8 cellular contexts compared by ENCODE assay signal in genomic region chr5:150153957-150154617, GRCh38. TPM values are rescaled to one million over a fixed set of nuclear protein-coding genes. Genes with fewer than 3 reads are reported as not detected.
DNase-seq lines count a peak whose midpoint lies in the region; ATAC-seq, FAIRE-seq and TF ChIP-seq lines count a peak whose summit lies in the region.

No MANE protein-coding gene starts in this region.

- no peak overlapping the region for H3K14ac ChIP-seq in mesenchymal stem cell (ENCODE audit: low read length in 2 of 2)

- peak overlapping the region; percentile 89 for H3K4me3 Mint-ChIP-seq in astrocyte (ENCODE audit: unreplicated experiment)

- no peak overlapping the region for H2BK5ac ChIP-seq in mesenchymal stem cell (ENCODE audit: low read depth, low read length, poor library complexity, severe bottlenecking)

- peaks cover 29% of the 10 kb centered on the region for H4K20me1 ChIP-seq in astrocyte (ENCODE audit: insufficient read depth, low read length)

- H3K4ac ChIP-seq in mesenchymal stem cell (ENCODE audit: low read depth in 1 of 2, low read length in 2 of 2): peak overlapping the region in 1 of 2 experiments; percentile 82

- H3K4me3 ChIP-seq in ACC112 (ENCODE audit: low read depth, low read length): peak overlapping the region; percentile 79
- H3K4me3 ChIP-seq in astrocyte (ENCODE audit: insufficient read depth, low read depth, low read length): peak overlapping the region; percentile 68
- peak overlapping the region; percentile 63 to 95 for H3K4me3 ChIP-seq in mesenchymal stem cell (ENCODE audit: insufficient read depth in 1 of 2, low read depth in 1 of 2, low read length in 2 of 2)

- H2BK120ac ChIP-seq in mesenchymal stem cell (ENCODE audit: low read depth, low read length): no peak overlapping the region

- WGBS in mesenchymal stem cell: 21% methylated on average over 9 of the region's 9 CpGs

- H3K27me3 ChIP-seq in ACC112 (ENCODE audit: insufficient read depth, low read length): no peaks in the 10 kb centered on the region
- H3K27me3 ChIP-seq in astrocyte (ENCODE audit: insufficient read depth, low read length): no peaks in the 10 kb centered on the region
- no peaks in the 10 kb centered on the region for H3K27me3 ChIP-seq in mesenchymal stem cell (ENCODE audit: control insufficient read depth in 1 of 2, insufficient read depth in 1 of 2, low read length in 2 of 2)

- H3K4me1 ChIP-seq in ACC112 (ENCODE audit: control insufficient read depth, insufficient read depth, low read length, unreplicated experiment) (peaks cover 56% of the 10 kb centered on the region), astrocyte (ENCODE audit: insufficient read depth, low read length) (peaks cover 55% of the 10 kb centered on the region), mesenchymal stem cell (ENCODE audit: control insufficient read depth, insufficient read depth, low read depth, low read length) (peaks cover 43% of the 10 kb centered on the region)

- peaks cover 4% of the 10 kb centered on the region for H3K36me3 Mint-ChIP-seq in astrocyte (ENCODE audit: low read depth, unreplicated experiment)

- H3K27ac Mint-ChIP-seq in astrocyte (ENCODE audit: unreplicated experiment): peak overlapping the region; percentile 85

- peaks cover 31% of the 10 kb centered on the region for H3K4me1 Mint-ChIP-seq in astrocyte (ENCODE audit: low read depth, unreplicated experiment)

- H3K9me3 ChIP-seq in astrocyte (ENCODE audit: insufficient read depth, low read depth, low read length): no peaks in the 10 kb centered on the region
- H3K9me3 ChIP-seq in mesenchymal stem cell (ENCODE audit: control insufficient read depth, low read length): no peaks in the 10 kb centered on the region

- peak overlapping the region; percentile 87 for H3K4me2 ChIP-seq in astrocyte (ENCODE audit: low read length)
- peak overlapping the region; percentile 80 for H3K4me2 ChIP-seq in mesenchymal stem cell (ENCODE audit: low read length, poor library complexity, severe bottlenecking)

- H3K79me1 ChIP-seq in mesenchymal stem cell (replicated peaks; ENCODE audit: low read length, poor library complexity, severe bottlenecking): peaks cover 7% of the 10 kb centered on the region

- no peaks in the 10 kb centered on the region for H3K9me3 Mint-ChIP-seq in astrocyte (ENCODE audit: unreplicated experiment)

- H3K36me3 ChIP-seq in ACC112 (ENCODE audit: insufficient read depth, low read length) (no peaks in the 10 kb centered on the region), astrocyte (ENCODE audit: insufficient read depth, low read length) (peaks cover 3% of the 10 kb centered on the region), mesenchymal stem cell (ENCODE audit: control insufficient read depth in 1 of 2, insufficient read depth in 2 of 2, low read depth in 1 of 2, low read length in 2 of 2) (peaks cover 30 to 44% of the 10 kb centered on the region in 2 experiments)

- ATAC-seq in HG03432 (IDR thresholded peaks at IDR 0.05; ENCODE audit: unreplicated experiment): peak; percentile 51
- no peak for ATAC-seq in GM21528 (IDR thresholded peaks at IDR 0.05; ENCODE audit: low FRiP score, unreplicated experiment)

- TF ChIP-seq CTCF in astrocyte (IDR thresholded peaks at IDR 0.05; ENCODE audit: insufficient read depth, low read depth, low read length): peak; percentile 2

- H3K9ac ChIP-seq in astrocyte (ENCODE audit: low read length) (peak overlapping the region; percentile 84), mesenchymal stem cell (ENCODE audit: low read length) (peak overlapping the region; percentile 97)

- FAIRE-seq in astrocyte (lab: Jason Lieb, UNC): peak; percentile 29

- H2BK15ac ChIP-seq in mesenchymal stem cell (ENCODE audit: low read depth, poor library complexity, severe bottlenecking): peak overlapping the region; percentile 23

- peak overlapping the region; percentile 8 for H4K8ac ChIP-seq in mesenchymal stem cell (ENCODE audit: low read length)

- peak overlapping the region in 1 of 2 experiments; percentile 46 for H3K23ac ChIP-seq in mesenchymal stem cell (ENCODE audit: low read length in 2 of 2)

- H2AK5ac ChIP-seq in mesenchymal stem cell (ENCODE audit: low read length, severe bottlenecking): no peak overlapping the region

- peak overlapping the region; percentile 59 for H4K91ac ChIP-seq in mesenchymal stem cell (ENCODE audit: low read length)

- peak overlapping the region; percentile 59 for H3K27ac ChIP-seq in ACC112 (ENCODE audit: low read depth, low read length)
- peak overlapping the region; percentile 71 for H3K27ac ChIP-seq in astrocyte (ENCODE audit: low read depth, low read length)
- peak overlapping the region; percentile 82 for H3K27ac ChIP-seq in mesenchymal stem cell (ENCODE audit: low read length, poor library complexity, severe bottlenecking)

- DNase-seq in astrocyte (ENCODE audit: low read depth): peak; percentile 76
- peak; percentile 93 for DNase-seq in mesenchymal stem cell
- no peak for DNase-seq in SW 1271 (lab: John Stamatoyannopoulos, UW)
- no peak for DNase-seq in NCI-H2107 treated with DMSO at 0.1 percent for 48 hours (lab: John Stamatoyannopoulos, UW; ENCODE audit: unreplicated experiment)
- no peak for DNase-seq in NCI-H69 (lab: John Stamatoyannopoulos, UW)

- H3K79me2 ChIP-seq in ACC112 (ENCODE audit: control insufficient read depth, insufficient read depth, low read length, unreplicated experiment) (peaks cover 30% of the 10 kb centered on the region), astrocyte (ENCODE audit: insufficient read depth, low read length) (peaks cover 59% of the 10 kb centered on the region)

- no peaks in the 10 kb centered on the region for H3K27me3 Mint-ChIP-seq in astrocyte (ENCODE audit: low read depth, unreplicated experiment)

- H2AFZ ChIP-seq in ACC112 (ENCODE audit: low read length, unreplicated experiment) (no peak overlapping the region), astrocyte (ENCODE audit: low read depth, low read length) (no peak overlapping the region), mesenchymal stem cell (ENCODE audit: low read depth, low read length) (no peak overlapping the region)

- peak overlapping the region; percentile 14 to 48 for H2BK12ac ChIP-seq in mesenchymal stem cell (ENCODE audit: low read length in 2 of 2)

- peak overlapping the region; percentile 71 to 81 for H3K18ac ChIP-seq in mesenchymal stem cell (ENCODE audit: low read depth in 1 of 2, low read length in 2 of 2)

RNA-seq across cellular contexts. Expression of gene PDGFRB, which starts 1.6 kb away (rescaled TPM):
- 78.8 and 96.6 TPM in 2 replicates for total RNA-seq in astrocyte
- 203 TPM for polyA plus RNA-seq in mesenchymal stem cell (2013, experiment 1 of 2)
- polyA plus RNA-seq in mesenchymal stem cell (2013, experiment 2 of 2): 211 TPM

RNA-seq across cellular contexts. Expression of gene CDX1, which starts 12.5 kb away (rescaled TPM):
- 0.50 TPM in 1 of 2 replicates, not detected in the other for total RNA-seq in astrocyte
- 0.08 TPM for polyA plus RNA-seq in mesenchymal stem cell (2013, experiment 1 of 2)
- 0.03 TPM for polyA plus RNA-seq in mesenchymal stem cell (2013, experiment 2 of 2)

RNA-seq across cellular contexts. Expression of gene SLC6A7, which starts 35.8 kb away (rescaled TPM):
- not detected in 2 replicates for total RNA-seq in astrocyte
- not detected for polyA plus RNA-seq in mesenchymal stem cell (2013, experiment 1 of 2)
- polyA plus RNA-seq in mesenchymal stem cell (2013, experiment 2 of 2): not detected

Comparison
In these comparisons a context has a peak if more than half of its experiments do, and no peak if none do; other contexts are left out.
1. DNase-seq: peak in astrocyte (single experiment) and mesenchymal stem cell (single experiment); none in SW 1271 (0 of 2), NCI-H2107 treated with DMSO at 0.1 percent for 48 hours (single experiment) and NCI-H69 (single experiment).
2. Peak in every context shown above with its lines, with median percentiles within 50 percentile points of each other: H3K27ac ChIP-seq and H3K4me3 ChIP-seq.